Comparison of ENCODE assay signal across 9 cellular contexts in genomic region chr4:112510468-112511293, GRCh38. TPM values are rescaled to one million over a fixed set of nuclear protein-coding genes. Genes with fewer than 3 reads are reported as not detected.
DNase-seq lines count a peak whose midpoint lies in the region; ATAC-seq and TF ChIP-seq lines count a peak whose summit lies in the region.
"Had no signal": no experiment of that assay in that cellular context is flagged by ENCODE, and none has a peak within 500 bp of the region (broad histone marks: within the 10 kb centered on the region; RNA-seq: fewer than 3 reads in every experiment).

No MANE protein-coding gene starts in this region.

- no peaks in the 10 kb centered on the region for H3K9me3 Mint-ChIP-seq in CD4-positive, alpha-beta T cell
- peaks cover 5% of the 10 kb centered on the region; the same call in 2 of the 3 replicates for H3K9me3 Mint-ChIP-seq in GM23338
- peaks cover 4% of the 10 kb centered on the region for H3K9me3 Mint-ChIP-seq in nephron progenitor cell

- no peak overlapping the region for H3K27ac ChIP-seq in CD4-positive, alpha-beta T cell (ENCODE audit: low read depth, low read length)
- H3K27ac ChIP-seq in GM23338 (ENCODE audit: low read depth) = no peak overlapping the region
- H3K27ac ChIP-seq in breast epithelium = no peak overlapping the region

- H3K4me1 ChIP-seq in GM23338 (ENCODE audit: insufficient read depth) (peaks cover 55% of the 10 kb centered on the region), breast epithelium (peaks cover 5 to 15% of the 10 kb centered on the region in 2 donors)

- no peaks in the 10 kb centered on the region for H3K9me2 ChIP-seq in GM23338 (ENCODE audit: insufficient read depth)

- peaks cover 88% of the 10 kb centered on the region for H3K27me3 ChIP-seq in CD4-positive, alpha-beta T cell (ENCODE audit: control insufficient read depth, insufficient read depth, low read length)
- H3K27me3 ChIP-seq in GM23338 (ENCODE audit: insufficient read depth) (peaks cover 100% of the 10 kb centered on the region), breast epithelium (peaks cover 0 to 76% of the 10 kb centered on the region in 2 donors)

- POLR2A ChIA-PET in CD4-positive, alpha-beta T cell (lab: Charles Lee) = interaction anchor here (1.0 kb wide), 1 partner anchor 225 kb away, joined by 3 read pairs; the partner anchor contains the start of gene TIFA

- H3K27ac Mint-ChIP-seq in CD4-positive, alpha-beta T cell = no peak overlapping the region
- H3K27ac Mint-ChIP-seq in GM23338 (no peak overlapping the region), nephron progenitor cell (no peak overlapping the region)

- peaks cover 16% of the 10 kb centered on the region for H3F3A ChIP-seq in GM23338 (replicated peaks; ENCODE audit: low read depth)

- H3K79me2 ChIP-seq in GM23338 (replicated peaks; ENCODE audit: insufficient read depth) = no peaks in the 10 kb centered on the region

- no peak for TF ChIP-seq POLR2A in breast epithelium (IDR thresholded peaks at IDR 0.05)

- H4K20me1 ChIP-seq in GM23338 (replicated peaks; ENCODE audit: insufficient read depth) = peaks cover 27% of the 10 kb centered on the region

- DNase-seq in CD4-positive, alpha-beta T cell = no peak
- DNase-seq in GM23338 (ENCODE audit: low spot score) (peak; percentile 68), breast epithelium (ENCODE audit: low spot score in 2 of 2) (no peak), nephron progenitor cell (peak; percentile 24), SW 1271 (lab: John Stamatoyannopoulos, UW) (no peak), COLO668 (lab: John Stamatoyannopoulos, UW; ENCODE audit: unreplicated experiment) (no peak)
- DNase-seq: HCEC 1CT had no signal

- no peaks in the 10 kb centered on the region for H3K36me3 ChIP-seq in GM23338 (ENCODE audit: insufficient read depth)
- no peaks in the 10 kb centered on the region for H3K36me3 ChIP-seq in breast epithelium

- intact Hi-C loops in CD4-positive, alpha-beta T cell (cut with DNase I, micrococcal nuclease) = loop anchor here in 1 of 2 experiments (5.0 kb wide), 1 partner anchor 127 kb away; the partner anchor contains the start of genes LARP7 and ZGRF1
- intact Hi-C loops in breast epithelium (cut with DNase I; ENCODE audit: low total_unique reads) = no loop called here

- TF ChIP-seq CTCF in CD4-positive, alpha-beta T cell (IDR thresholded peaks at IDR 0.05) = no peak
- TF ChIP-seq CTCF in GM23338 (conservative IDR thresholded peaks at IDR 0.05; ENCODE audit: low read depth in 2 of 2) (no peak), breast epithelium (IDR thresholded peaks at IDR 0.05) (no peak), nephron progenitor cell (IDR thresholded peaks at IDR 0.05) (no peak)

- peaks cover 95% of the 10 kb centered on the region for H3K27me3 Mint-ChIP-seq in CD4-positive, alpha-beta T cell
- peaks cover 100% of the 10 kb centered on the region for H3K27me3 Mint-ChIP-seq in GM23338 (ENCODE audit: insufficient read depth, low read depth, poor library complexity)
- H3K27me3 Mint-ChIP-seq in nephron progenitor cell (ENCODE audit: low read depth, poor library complexity) = peaks cover 100% of the 10 kb centered on the region

- H3K4me3 Mint-ChIP-seq in CD4-positive, alpha-beta T cell = peak overlapping the region; percentile 73
- H3K4me3 Mint-ChIP-seq in GM23338 (peak overlapping the region; percentile 67), nephron progenitor cell (peak overlapping the region; percentile 74)

- H3K36me3 Mint-ChIP-seq in CD4-positive, alpha-beta T cell (ENCODE audit: low read depth) = no peaks in the 10 kb centered on the region
- no peaks in the 10 kb centered on the region; the same call in 2 of the 3 replicates for H3K36me3 Mint-ChIP-seq in GM23338 (ENCODE audit: low read depth)
- no peaks in the 10 kb centered on the region for H3K36me3 Mint-ChIP-seq in nephron progenitor cell (ENCODE audit: low read depth)

- no peak for ATAC-seq in CD4-positive, alpha-beta T cell (ENCODE audit: poor library complexity)
- peak; percentile 37 for ATAC-seq in GM23338
- ATAC-seq in GM19035 (IDR thresholded peaks at IDR 0.05; ENCODE audit: unreplicated experiment) = no peak
- ATAC-seq in HG02642 (IDR thresholded peaks at IDR 0.05; ENCODE audit: poor library complexity, unreplicated experiment) = no peak

- CTCF ChIA-PET in CD4-positive, alpha-beta T cell (lab: Charles Lee) = interaction anchor here (2.5 kb wide), 1 partner anchor 12 kb away, joined by 8 read pairs; no protein-coding TSS in a partner anchor

- H3K4me3 ChIP-seq in GM23338 (peak overlapping the region; percentile 55), breast epithelium (peak overlapping the region in 2 of 3 donors; percentile 47 to 48)

- peaks cover 55% of the 10 kb centered on the region for H3K4me1 Mint-ChIP-seq in CD4-positive, alpha-beta T cell (ENCODE audit: low read depth)
- H3K4me1 Mint-ChIP-seq in GM23338 (peaks cover 44% of the 10 kb centered on the region), nephron progenitor cell (peaks cover 44% of the 10 kb centered on the region)

- H3K9me3 ChIP-seq in CD4-positive, alpha-beta T cell (ENCODE audit: control insufficient read depth, low read length) = no peaks in the 10 kb centered on the region
- H3K9me3 ChIP-seq in breast epithelium = no peaks in the 10 kb centered on the region

- H3K4me2 ChIP-seq in GM23338 = peak overlapping the region; percentile 84

- peak overlapping the region; percentile 79; the same call in 1 of the 2 replicates for H2AFZ ChIP-seq in GM23338

TF ChIP-seq in GM23338, 12 proteins besides CTCF, POLR2A, EP300 and RAD21:
- TF ChIP-seq JUNB (IDR thresholded peaks at IDR 0.05; ENCODE audit: unreplicated experiment) = no peak
- peak; percentile 73 for TF ChIP-seq EZH2 (IDR thresholded peaks at IDR 0.05; ENCODE audit: low read depth, unreplicated experiment)
- no peak for TF ChIP-seq ZNF114 (CRISPR knock-in tag; IDR thresholded peaks at IDR 0.05)

RNA-seq across cellular contexts. Expression of gene NEUROG2, which starts 5.3 kb away (rescaled TPM):
- not detected for total RNA-seq in CD4-positive, alpha-beta T cell
- total RNA-seq in GM23338 (2014; rRNA removed; shearing (Covaris generic)) = not detected in 2 replicates
- polyA plus RNA-seq in GM23338 (2016; fragmentation: Nextera tagmentation; extraction: Ambion mirVana) = not detected in 2 replicates
- total RNA-seq in breast epithelium = under 1 TPM in 2 of 3 donors, not detected in 1; 0.29 to 0.33 TPM

Comparison
In these comparisons a context has a peak if more than half of its experiments do, and no peak if none do; other contexts are left out.
1. DNase-seq: peak in GM23338 (single experiment) and nephron progenitor cell (single experiment); none in CD4-positive, alpha-beta T cell (0 of 10), breast epithelium (0 of 2), SW 1271 (0 of 2) and COLO668 (single experiment).
2. Peak in every context shown above with its lines, with median percentiles within 50 percentile points of each other: H3K4me3 Mint-ChIP-seq.